36 cellular contexts compared by ENCODE assay signal in genomic region chr12:103639983-103640382, GRCh38. TPM values are rescaled to one million over a fixed set of nuclear protein-coding genes. Genes with fewer than 3 reads are reported as not detected.
"Had no signal": no experiment of that assay in that cellular context is flagged by ENCODE, and none has a peak within 500 bp of the region (broad histone marks: within the 10 kb centered on the region; RNA-seq: fewer than 3 reads in every experiment).

No MANE protein-coding gene starts in this region.

- DNase-seq: activated B cell treated with CpG ODN at 0.5 μM for 24 hours; activated CD4-positive, alpha-beta memory T cell treated with anti-CD3 and anti-CD28 coated beads for 36 hours; activated CD4-positive, alpha-beta T cell treated with anti-CD3 and anti-CD28 coated beads for 36 hours; activated CD4-positive, alpha-beta T cell treated with anti-CD3 and anti-CD28 coated beads, Interleukin-2, amount 10 ng/mL, durations not matched to agents 24 days and 14 days; activated CD4-positive, alpha-beta T cell treated with anti-CD3 and anti-CD28 coated beads, Interleukin-2, amount 50 U/mL, for 1 hour; activated CD4-positive, alpha-beta T cell treated with anti-CD3 and anti-CD28 coated beads, Interleukin-2, amount 50 U/mL, for 4 hours; activated CD4-positive, CD25-positive, alpha-beta regulatory T cell treated with anti-CD3 and anti-CD28 coated beads, Interleukin-2, amount 50 U/mL, for 72 hours; activated CD8-positive, alpha-beta memory T cell treated with anti-CD3 and anti-CD28 coated beads, Interleukin-2, amount 50 U/mL, for 4 hours; activated CD8-positive, alpha-beta T cell treated with anti-CD3 and anti-CD28 coated beads for 36 hours; activated effector memory CD4-positive, alpha-beta T cell treated with anti-CD3 and anti-CD28 coated beads, Interleukin-2, amount 50 U/mL, for 16 hours; activated gamma-delta T cell treated with Interleukin-2 at 50 U/mL for 16 hours; activated naive CD4-positive, alpha-beta T cell; activated naive CD4-positive, alpha-beta T cell treated with anti-CD3 and anti-CD28 coated beads for 36 hours; activated naive CD4-positive, alpha-beta T cell treated with anti-CD3 and anti-CD28 coated beads, Interleukin-2, amount 50 U/mL, for 16 hours; activated naive CD8-positive, alpha-beta T cell treated with anti-CD3 and anti-CD28 coated beads for 36 hours; activated T-cell treated with anti-CD3 and anti-CD28 coated beads for 4 hours; activated T-cell treated with anti-CD3 and anti-CD28 coated beads, Interleukin-2, amount 50 U/mL, for 1 hour; activated T-cell treated with anti-CD3 and anti-CD28 coated beads, Interleukin-2, amount 50 U/mL, for 4 hours; activated T-cell treated with anti-CD3 and anti-CD28 coated beads, Interleukin-2, amount 50 U/mL, for 72 hours; adrenal gland; amygdala; anterior cingulate cortex; caudate nucleus; cerebellar nuclear complex; T-helper 2 cell; T-helper 9 cell had no signal

- H3K27ac ChIP-seq: adrenal gland, ascending aorta, cardiac muscle cell, VCaP had no signal

- H3K36me3 ChIP-seq: adrenal gland, ascending aorta, cardiac muscle cell had no signal

- ATAC-seq: activated CD4-positive, alpha-beta T cell treated with anti-CD3 and anti-CD28 coated beads for 36 hours; activated CD8-positive, alpha-beta T cell treated with anti-CD3 and anti-CD28 coated beads for 36 hours; activated naive CD4-positive, alpha-beta T cell treated with anti-CD3 and anti-CD28 coated beads, Interleukin-2, amount 50 U/mL, for 72 hours; activated T-cell treated with anti-CD3 and anti-CD28 coated beads, Interleukin-2, amount 50 U/mL, for 4 hours; activated T-cell treated with anti-CD3 and anti-CD28 coated beads, Interleukin-2, amount 50 U/mL, for 72 hours; activated T-helper 17 cell treated with anti-CD3 and anti-CD28 coated beads, Interleukin-2, amount 50 U/mL, for 72 hours had no signal

- H3K9me3 ChIP-seq: adrenal gland, ascending aorta had no signal

- H3K27me3 ChIP-seq: adrenal gland, ascending aorta, cardiac muscle cell had no signal

- H3K4me3 ChIP-seq: adrenal gland, ascending aorta, cardiac muscle cell had no signal

- H3K4me1 ChIP-seq: adrenal gland, ascending aorta had no signal

- FAIRE-seq: bronchial epithelial cell, TTC549 had no signal

RNA-seq across cellular contexts. Expression of gene STAB2, which starts 52.9 kb away (rescaled TPM):
- total RNA-seq: activated B cell treated with CpG ODN at 0.5 μM for 24 hours; activated CD4-positive, alpha-beta memory T cell treated with anti-CD3 and anti-CD28 coated beads for 36 hours; activated CD4-positive, alpha-beta T cell treated with anti-CD3 and anti-CD28 coated beads for 36 hours; activated CD4-positive, alpha-beta T cell treated with anti-CD3 and anti-CD28 coated beads, Interleukin-2, amount 10 ng/mL, durations not matched to agents 24 days and 14 days; activated CD8-positive, alpha-beta memory T cell treated with anti-CD3 and anti-CD28 coated beads for 36 hours; activated CD8-positive, alpha-beta T cell treated with anti-CD3 and anti-CD28 coated beads for 36 hours; activated naive CD4-positive, alpha-beta T cell treated with anti-CD3 and anti-CD28 coated beads for 36 hours; activated naive CD4-positive, alpha-beta T cell treated with anti-CD3 and anti-CD28 coated beads, Interleukin-2, amount 50 U/mL, for 72 hours; activated naive CD8-positive, alpha-beta T cell treated with anti-CD3 and anti-CD28 coated beads for 36 hours; activated T-cell treated with anti-CD3 and anti-CD28 coated beads, Interleukin-2, amount 50 U/mL, for 4 hours; activated T-cell treated with anti-CD3 and anti-CD28 coated beads, Interleukin-2, amount 50 U/mL, for 72 hours; activated T-helper 1 cell treated with anti-CD3 and anti-CD28 coated beads, Interleukin-12 subunit alpha, Interleukin-12 subunit beta, Interleukin-2, Interleukin-4 antibody, amounts not matched to agents 30 ng/mL and 10 ng/mL and 1 ng/mL, durations not matched to agents 14 hours and 24 hours and 36 hours; activated T-helper 17 cell treated with anti-CD3 and anti-CD28 coated beads, Interleukin-2, amount 50 U/mL, for 72 hours; ascending aorta; bronchial epithelial cell; chondrocyte had no signal
- polyA plus RNA-seq: cardiac muscle cell had no signal
